2 cellular contexts compared by ENCODE assay signal in the genomic region with DNA sequence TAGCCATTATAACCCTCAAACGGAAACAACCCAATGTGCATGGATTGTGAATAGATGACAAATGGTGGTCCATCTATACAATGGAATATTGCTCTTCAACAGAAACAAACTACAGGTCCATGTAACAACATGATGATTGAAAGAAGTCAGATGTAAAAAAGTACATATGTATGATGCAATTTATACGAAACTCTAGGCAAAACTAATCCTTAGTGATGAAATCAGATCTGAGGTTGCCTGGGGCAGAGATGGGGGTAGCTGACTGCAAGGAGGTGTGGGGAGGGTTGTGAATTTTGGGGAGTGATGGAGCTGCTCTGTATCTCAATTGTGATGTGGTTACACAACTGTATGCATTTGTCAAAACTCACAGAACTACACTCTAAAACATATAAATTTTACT.
TF ChIP-seq lines count a peak whose summit lies in the region.
"Not testable (repeated sequence)": the region's sequence is repeated elsewhere in the genome, so short reads cannot be mapped to it uniquely, and the experiment has no call there.

No MANE protein-coding gene starts in this region.

TF ChIP-seq in HCT116, 20 proteins besides CTCF, POLR2A, EP300 and RAD21:
- TF ChIP-seq CEBPB (IDR thresholded peaks at IDR 0.05; ENCODE audit: low read depth): peak; percentile 31; the same call in 1 of the 2 replicates

TF ChIP-seq in K562, 482 proteins besides CTCF, POLR2A, EP300 and RAD21:
- TF ChIP-seq LEF1 (IDR thresholded peaks at IDR 0.05): peak; percentile 42; the same call in 1 of the 2 replicates
- peak; percentile 36; the same call in 1 of the 2 replicates for TF ChIP-seq JUND (IDR thresholded peaks at IDR 0.05; ENCODE audit: borderline replicate concordance, low read depth, low read length)
- not testable (repeated sequence) for TF ChIP-seq JUND (tag; IDR thresholded peaks at IDR 0.05; ENCODE audit: borderline replicate concordance, low read depth, low read length); NR2C1 (IDR thresholded peaks at IDR 0.05)
- TF ChIP-seq IRF9 (tag; IDR thresholded peaks at IDR 0.05): peak; percentile 82; the same call in 1 of the 2 replicates
- TF ChIP-seq SMARCA4 (IDR thresholded peaks at IDR 0.05): peak; percentile 67; the same call in 1 of the 2 replicates
- peak; percentile 44; the same call in 1 of the 2 replicates for TF ChIP-seq NR2C1 (tag; IDR thresholded peaks at IDR 0.05)
- TF ChIP-seq EP400 (IDR thresholded peaks at IDR 0.05): peak; percentile 33; the same call in 1 of the 2 replicates
- peak; percentile 28; the same call in 1 of the 2 replicates for TF ChIP-seq ARID1B (IDR thresholded peaks at IDR 0.05)
- TF ChIP-seq, protein P1, sequence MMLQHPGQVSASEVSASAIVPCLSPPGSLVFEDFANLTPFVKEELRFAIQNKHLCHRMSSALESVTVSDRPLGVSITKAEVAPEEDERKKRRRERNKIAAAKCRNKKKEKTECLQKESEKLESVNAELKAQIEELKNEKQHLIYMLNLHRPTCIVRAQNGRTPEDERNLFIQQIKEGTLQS (IDR thresholded peaks at IDR 0.05): peak; percentile 95
- TF ChIP-seq, protein P1 (CRISPR knock-in tag; conservative IDR thresholded peaks at IDR 0.05): not testable (repeated sequence)
- TF ChIP-seq CEBPG (CRISPR knock-in tag; IDR thresholded peaks at IDR 0.05): peak; percentile 89
- peak; percentile 94 to 95 for TF ChIP-seq CEBPG (tag; conservative IDR thresholded peaks at IDR 0.05 in 1 of 2, IDR thresholded peaks at IDR 0.05 in 1 of 2)
- peak; percentile 87 for TF ChIP-seq ATF7 (IDR thresholded peaks at IDR 0.05)
- peak; percentile 61 for TF ChIP-seq PKNOX1 (IDR thresholded peaks at IDR 0.05)
- TF ChIP-seq ZSCAN32 (CRISPR knock-in tag; IDR thresholded peaks at IDR 0.05): peak; percentile 64; the same call in 1 of the 2 replicates
- TF ChIP-seq, protein P2, sequence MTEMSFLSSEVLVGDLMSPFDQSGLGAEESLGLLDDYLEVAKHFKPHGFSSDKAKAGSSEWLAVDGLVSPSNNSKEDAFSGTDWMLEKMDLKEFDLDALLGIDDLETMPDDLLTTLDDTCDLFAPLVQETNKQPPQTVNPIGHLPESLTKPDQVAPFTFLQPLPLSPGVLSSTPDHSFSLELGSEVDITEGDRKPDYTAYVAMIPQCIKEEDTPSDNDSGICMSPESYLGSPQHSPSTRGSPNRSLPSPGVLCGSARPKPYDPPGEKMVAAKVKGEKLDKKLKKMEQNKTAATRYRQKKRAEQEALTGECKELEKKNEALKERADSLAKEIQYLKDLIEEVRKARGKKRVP (CRISPR knock-in tag; IDR thresholded peaks at IDR 0.05): peak; percentile 94
- TF ChIP-seq MEIS2 (IDR thresholded peaks at IDR 0.05; ENCODE audit: partially characterized antibody): peak; percentile 69
- peak; percentile 25; the same call in 1 of the 2 replicates for TF ChIP-seq DMBX1 (CRISPR knock-in tag; IDR thresholded peaks at IDR 0.05; ENCODE audit: borderline replicate concordance)
- TF ChIP-seq TRIM24 (IDR thresholded peaks at IDR 0.05): peak; percentile 93 to 95; a peak in 3 of 4 replicates
- peak; percentile 67 for TF ChIP-seq CEBPB (tag; IDR thresholded peaks at IDR 0.05)
- peak in 1 of 2 experiments; percentile 33; a peak in 1 of 4 replicates for TF ChIP-seq MAZ (CRISPR knock-in tag; conservative IDR thresholded peaks at IDR 0.05 in 1 of 2, IDR thresholded peaks at IDR 0.05 in 1 of 2)
- TF ChIP-seq SOX6 (IDR thresholded peaks at IDR 0.05): peak; percentile 34; the same call in 1 of the 2 replicates
